8 cellular contexts compared by ENCODE assay signal in the genomic region with DNA sequence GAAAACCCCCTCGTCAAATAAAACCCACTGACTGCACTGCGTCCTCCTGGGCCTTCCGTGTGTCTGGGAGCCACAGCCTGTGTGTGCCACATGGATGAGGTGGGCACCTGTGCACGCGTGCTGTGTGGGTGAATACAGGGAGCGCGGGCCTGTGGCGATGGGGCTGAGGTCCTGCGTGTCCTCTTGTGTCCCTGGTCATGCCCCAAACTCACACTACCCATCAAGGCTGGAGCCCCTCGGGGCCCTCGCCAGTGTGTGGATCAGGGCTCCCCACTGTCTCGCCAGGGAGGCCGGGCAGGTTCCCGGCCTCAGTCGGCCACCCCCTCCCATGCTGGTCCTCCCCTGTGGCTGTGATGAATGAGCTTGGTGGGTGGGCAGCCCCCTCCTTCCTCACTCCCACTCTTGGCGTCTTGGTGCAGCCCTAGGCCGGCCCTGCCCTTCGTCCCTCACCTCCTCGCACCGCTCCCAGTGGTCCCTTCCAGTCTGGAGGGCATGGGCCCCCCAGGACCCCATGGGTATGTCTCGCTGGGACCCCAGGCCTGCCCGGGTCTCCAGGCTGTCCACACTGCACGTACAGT. TPM values are rescaled to one million over a fixed set of nuclear protein-coding genes. Genes with fewer than 3 reads are reported as not detected.
A peak's percentile ranks its signal among the peaks of the same experiment; 100 is the strongest.
DNase-seq lines count a peak whose midpoint lies in the region; TF ChIP-seq lines count a peak whose summit lies in the region.

No MANE protein-coding gene starts in this region.

- peaks cover 10% of the 10 kb centered on the region for H3K36me3 ChIP-seq in BLaER1

- no peak overlapping the region for H3K27ac Mint-ChIP-seq in dendritic cell treated with granulocyte-macrophage colony-stimulating factor and Interleukin-4, amounts not matched to agents 40 ng/mL and 50 ng/mL, for 4 days
- no peak overlapping the region for H3K27ac Mint-ChIP-seq in neural crest cell (ENCODE audit: unreplicated experiment)

- H3K9me3 ChIP-seq in BLaER1: no peaks in the 10 kb centered on the region

- no peak for TF ChIP-seq EP300 in Ishikawa (IDR thresholded peaks at IDR 0.05; ENCODE audit: borderline replicate concordance)

- H3K4me2 ChIP-seq in BLaER1: peak overlapping the region; percentile 100

- H3K4me3 Mint-ChIP-seq in dendritic cell treated with granulocyte-macrophage colony-stimulating factor and Interleukin-4, amounts not matched to agents 40 ng/mL and 50 ng/mL, for 4 days: peak overlapping the region; percentile 58
- peak overlapping the region; percentile 69 for H3K4me3 Mint-ChIP-seq in neural crest cell

- peaks cover 77% of the 10 kb centered on the region for H3K4me1 ChIP-seq in BLaER1

- in situ Hi-C loops in KBM-7 (cut with MboI; ENCODE audit: low pct_unique_long_range_greater_than_20kb, low sequenced_read_pairs): no loop called here

- peak overlapping the region; percentile 65 for H3K4me3 ChIP-seq in BLaER1

- DNase-seq in neural crest cell (ENCODE audit: low read depth, low spot score) (no peak), NCI-H446 (lab: John Stamatoyannopoulos, UW) (no peak), KBM-7 (no peak), NCI-H2227 (lab: John Stamatoyannopoulos, UW; ENCODE audit: unreplicated experiment) (no peak), NCI-H748 treated with DMSO at 0.1 percent for 48 hours (lab: John Stamatoyannopoulos, UW) (no peak)

- TF ChIP-seq CTCF in neural crest cell (conservative IDR thresholded peaks at IDR 0.05): no peak

- H3K27ac ChIP-seq in BLaER1: 0 out of 2 replicates have a peak overlapping the region, but pooled peaks have one; percentile 22

- H3K9ac ChIP-seq in BLaER1: peak overlapping the region; percentile 53; the same call in 1 of the 2 replicates

- peaks cover 15% of the 10 kb centered on the region for H3K36me3 Mint-ChIP-seq in dendritic cell treated with granulocyte-macrophage colony-stimulating factor and Interleukin-4, amounts not matched to agents 40 ng/mL and 50 ng/mL, for 4 days (ENCODE audit: low read depth)
- no peaks in the 10 kb centered on the region for H3K36me3 Mint-ChIP-seq in neural crest cell (ENCODE audit: low read depth)

- intact Hi-C loops in dendritic cell treated with granulocyte-macrophage colony-stimulating factor and Interleukin-4, amounts not matched to agents 40 ng/mL and 50 ng/mL, for 4 days (cut with micrococcal nuclease): no loop called here

- peaks cover 55% of the 10 kb centered on the region for H3K27me3 Mint-ChIP-seq in dendritic cell treated with granulocyte-macrophage colony-stimulating factor and Interleukin-4, amounts not matched to agents 40 ng/mL and 50 ng/mL, for 4 days
- H3K27me3 Mint-ChIP-seq in neural crest cell (ENCODE audit: low read depth): peaks cover 53% of the 10 kb centered on the region

- peaks cover 92% of the 10 kb centered on the region for H4K20me1 ChIP-seq in BLaER1

- TF ChIP-seq RAD21 in Ishikawa (IDR thresholded peaks at IDR 0.05; ENCODE audit: low read depth): no peak

- peaks cover 89% of the 10 kb centered on the region for H3K4me1 Mint-ChIP-seq in dendritic cell treated with granulocyte-macrophage colony-stimulating factor and Interleukin-4, amounts not matched to agents 40 ng/mL and 50 ng/mL, for 4 days (ENCODE audit: low read depth)
- peaks cover 28% of the 10 kb centered on the region for H3K4me1 Mint-ChIP-seq in neural crest cell

- H3K27me3 ChIP-seq in BLaER1: peaks cover 76% of the 10 kb centered on the region

- H3K9me3 Mint-ChIP-seq in dendritic cell treated with granulocyte-macrophage colony-stimulating factor and Interleukin-4, amounts not matched to agents 40 ng/mL and 50 ng/mL, for 4 days: no peaks in the 10 kb centered on the region
- no peaks in the 10 kb centered on the region for H3K9me3 Mint-ChIP-seq in neural crest cell

TF ChIP-seq in Ishikawa, 13 proteins besides CTCF, POLR2A, EP300 and RAD21:
- peak; percentile 84; the same call in 1 of the 2 replicates for TF ChIP-seq ZBTB7A (IDR thresholded peaks at IDR 0.05; ENCODE audit: low read depth)
- TF ChIP-seq TAF1 (IDR thresholded peaks at IDR 0.05; ENCODE audit: low read depth): no peak
- no peak for TF ChIP-seq CEBPB (IDR thresholded peaks at IDR 0.05)
TF ChIP-seq in Ishikawa: peak in this region for 1.

RNA-seq across cellular contexts. Expression of gene CD151, which starts 0.7 kb away (rescaled TPM):
- total RNA-seq in neural crest cell: 101 and 108 TPM in 2 replicates

RNA-seq across cellular contexts. Expression of gene CRACR2B, which starts 4.3 kb away (rescaled TPM):
- total RNA-seq in neural crest cell: 1.6 and 2.7 TPM in 2 replicates

RNA-seq across cellular contexts. Expression of gene POLR2L, which starts 10.3 kb away (rescaled TPM):
- 128 and 134 TPM in 2 replicates for total RNA-seq in neural crest cell

RNA-seq across cellular contexts. Expression of gene TSPAN4, which starts 10.6 kb away (rescaled TPM):
- 40.0 and 40.2 TPM in 2 replicates for total RNA-seq in neural crest cell

RNA-seq across cellular contexts. Expression of gene PNPLA2, which starts 13.3 kb away (rescaled TPM):
- total RNA-seq in neural crest cell: 27.0 and 34.5 TPM in 2 replicates
